8 cellular contexts compared by ENCODE assay signal in genomic region chr14:23929822-23930294, GRCh38. TPM values are rescaled to one million over a fixed set of nuclear protein-coding genes. Genes with fewer than 3 reads are reported as not detected.
DNase-seq lines count a peak whose midpoint lies in the region; ATAC-seq lines count a peak whose summit lies in the region.

No MANE protein-coding gene starts in this region.

- DNase-seq in DMS53 treated with DMSO at 0.1 percent for 48 hours (lab: John Stamatoyannopoulos, UW; ENCODE audit: unreplicated experiment) (peak; percentile 6), NCI-H774 (lab: John Stamatoyannopoulos, UW) (peak; percentile 47), epidermal melanocyte (ENCODE audit: insufficient read length, low spot score) (peak; percentile 78), mucosa of gallbladder (ENCODE audit: low spot score) (peak; percentile 82)
- DNase-seq in activated CD8-positive, alpha-beta memory T cell treated with anti-CD3 and anti-CD28 coated beads, Interleukin-2, amount 50 U/mL, for 24 hours (ENCODE audit: extremely low read depth) = peak; percentile 75
- peak; percentile 96 for DNase-seq in stimulated activated CD8-positive, alpha-beta memory T cell treated with anti-CD3 and anti-CD28 coated beads, Interleukin-4, amount 100 ng/mL, for 48 hours

- ATAC-seq in HG02759 (IDR thresholded peaks at IDR 0.05; ENCODE audit: unreplicated experiment) = peak; percentile 80
- ATAC-seq in HG02840 (IDR thresholded peaks at IDR 0.05; ENCODE audit: low FRiP score, unreplicated experiment) = no peak

RNA-seq across cellular contexts. Expression of gene DHRS4, which starts 23.7 kb away (rescaled TPM):
- total RNA-seq in mucosa of gallbladder = 28.5 TPM

RNA-seq across cellular contexts. Expression of gene DHRS4L2, which starts 58.9 kb away (rescaled TPM):
- 12.0 TPM for total RNA-seq in mucosa of gallbladder

Comparison
In these comparisons a context has a peak if more than half of its experiments do, and no peak if none do; other contexts are left out.
1. DNase-seq: peak in every context shown above with its lines; median percentile 96 in stimulated activated CD8-positive, alpha-beta memory T cell treated with anti-CD3 and anti-CD28 coated beads, Interleukin-4, amount 100 ng/mL, for 48 hours; 82 in mucosa of gallbladder; 78 in epidermal melanocyte; 75 in activated CD8-positive, alpha-beta memory T cell treated with anti-CD3 and anti-CD28 coated beads, Interleukin-2, amount 50 U/mL, for 24 hours; 47 in NCI-H774; 6 in DMS53 treated with DMSO at 0.1 percent for 48 hours.